In genomic region chr4:90025248-90025647, GRCh38 we compare ENCODE assay signal across 11 cellular contexts.
DNase-seq lines count a peak whose midpoint lies in the region; ATAC-seq and TF ChIP-seq lines count a peak whose summit lies in the region.
"Had no signal": no experiment of that assay in that cellular context is flagged by ENCODE, and none has a peak within 500 bp of the region (broad histone marks: within the 10 kb centered on the region; RNA-seq: fewer than 3 reads in every experiment).

No MANE protein-coding gene starts in this region.

- H3K14ac ChIP-seq in mesenchymal stem cell (ENCODE audit: low read length in 2 of 2): no peak overlapping the region

- H2BK12ac ChIP-seq in mesenchymal stem cell (ENCODE audit: low read length in 2 of 2): no peak overlapping the region

- H3K79me1 ChIP-seq in mesenchymal stem cell (replicated peaks; ENCODE audit: low read length, poor library complexity, severe bottlenecking): no peaks in the 10 kb centered on the region

- H3K9ac ChIP-seq in mesenchymal stem cell (ENCODE audit: low read length): no peak overlapping the region

- no peak overlapping the region for H3K23ac ChIP-seq in mesenchymal stem cell (ENCODE audit: low read length in 2 of 2)

- H3K4me3 ChIP-seq in mesenchymal stem cell (ENCODE audit: insufficient read depth in 1 of 2, low read depth in 1 of 2, low read length in 2 of 2) (no peak overlapping the region), suprapubic skin (no peak overlapping the region)

- no peak overlapping the region for H3K4me2 ChIP-seq in mesenchymal stem cell (ENCODE audit: low read length, poor library complexity, severe bottlenecking)

- H2BK5ac ChIP-seq in mesenchymal stem cell (ENCODE audit: low read depth, low read length, poor library complexity, severe bottlenecking): no peak overlapping the region

- H3K9me3 ChIP-seq in mesenchymal stem cell (ENCODE audit: control insufficient read depth, low read length) (no peaks in the 10 kb centered on the region), suprapubic skin (no peaks in the 10 kb centered on the region)

- no peak overlapping the region for H2AFZ ChIP-seq in mesenchymal stem cell (ENCODE audit: low read depth, low read length)

- H3K36me3 ChIP-seq in mesenchymal stem cell (ENCODE audit: control insufficient read depth in 1 of 2, insufficient read depth in 2 of 2, low read depth in 1 of 2, low read length in 2 of 2) (no peaks in the 10 kb centered on the region), suprapubic skin (no peaks in the 10 kb centered on the region)

- TF ChIP-seq POLR2A in suprapubic skin (IDR thresholded peaks at IDR 0.05): no peak

- H3K27ac ChIP-seq in mesenchymal stem cell (ENCODE audit: low read length, poor library complexity, severe bottlenecking): no peak overlapping the region
- H3K27ac ChIP-seq in suprapubic skin: no peak overlapping the region

- no peak for TF ChIP-seq EP300 in suprapubic skin (IDR thresholded peaks at IDR 0.05)

- no peak overlapping the region for H3K18ac ChIP-seq in mesenchymal stem cell (ENCODE audit: low read depth in 1 of 2, low read length in 2 of 2)

- WGBS in mesenchymal stem cell: 46% methylated on average over 1 of the region's 1 CpG
- 66% methylated on average over 1 of the region's 1 CpG for WGBS in suprapubic skin

- H2AK5ac ChIP-seq in mesenchymal stem cell (ENCODE audit: low read length, severe bottlenecking): no peak overlapping the region

- H4K91ac ChIP-seq in mesenchymal stem cell (ENCODE audit: low read length): no peak overlapping the region

- H3K4ac ChIP-seq in mesenchymal stem cell (ENCODE audit: low read depth in 1 of 2, low read length in 2 of 2): no peak overlapping the region

- TF ChIP-seq CTCF in suprapubic skin (IDR thresholded peaks at IDR 0.05): no peak

- H3K4me1 ChIP-seq in mesenchymal stem cell (ENCODE audit: control insufficient read depth, insufficient read depth, low read depth, low read length) (no peaks in the 10 kb centered on the region), suprapubic skin (no peaks in the 10 kb centered on the region)

- H3K27me3 ChIP-seq in mesenchymal stem cell (ENCODE audit: control insufficient read depth in 1 of 2, insufficient read depth in 1 of 2, low read length in 2 of 2) (no peaks in the 10 kb centered on the region), suprapubic skin (no peaks in the 10 kb centered on the region)

- no peak overlapping the region for H2BK120ac ChIP-seq in mesenchymal stem cell (ENCODE audit: low read depth, low read length)

- no peak overlapping the region for H4K8ac ChIP-seq in mesenchymal stem cell (ENCODE audit: low read length)

- H2BK15ac ChIP-seq in mesenchymal stem cell (ENCODE audit: low read depth, poor library complexity, severe bottlenecking): no peak overlapping the region

- no peak for ATAC-seq in GM21723 (IDR thresholded peaks at IDR 0.05; ENCODE audit: unreplicated experiment)
- no peak for ATAC-seq in HG03378 (IDR thresholded peaks at IDR 0.05; ENCODE audit: unreplicated experiment)
- ATAC-seq: left cardiac atrium had no signal

- DNase-seq in ELR (ENCODE audit: low read depth) (peak; percentile 1), HT-29 (ENCODE audit: low spot score) (peak; percentile 50), astrocyte of the hippocampus (ENCODE audit: low read depth, low spot score) (peak; percentile 30), mesenchymal stem cell (peak; percentile 17), suprapubic skin (ENCODE audit: low spot score in 2 of 2) (no peak)
- DNase-seq in activated CD4-positive, CD25-positive, alpha-beta regulatory T cell (lab: John Stamatoyannopoulos, UW): no peak
- DNase-seq: activated CD4-positive, alpha-beta T cell treated with anti-CD3 and anti-CD28 coated beads for 4 hours; left cardiac atrium; NCI-H2081 treated with DMSO at 0.1 percent for 48 hours had no signal

Comparison
In these comparisons a context has a peak if more than half of its experiments do, and no peak if none do; other contexts are left out.
1. DNase-seq: peak in ELR (single experiment), HT-29 (single experiment), astrocyte of the hippocampus (single experiment) and mesenchymal stem cell (single experiment); none in activated CD4-positive, CD25-positive, alpha-beta regulatory T cell (0 of 4) and suprapubic skin (0 of 2).